16 cellular contexts compared by ENCODE assay signal in the genomic region with DNA sequence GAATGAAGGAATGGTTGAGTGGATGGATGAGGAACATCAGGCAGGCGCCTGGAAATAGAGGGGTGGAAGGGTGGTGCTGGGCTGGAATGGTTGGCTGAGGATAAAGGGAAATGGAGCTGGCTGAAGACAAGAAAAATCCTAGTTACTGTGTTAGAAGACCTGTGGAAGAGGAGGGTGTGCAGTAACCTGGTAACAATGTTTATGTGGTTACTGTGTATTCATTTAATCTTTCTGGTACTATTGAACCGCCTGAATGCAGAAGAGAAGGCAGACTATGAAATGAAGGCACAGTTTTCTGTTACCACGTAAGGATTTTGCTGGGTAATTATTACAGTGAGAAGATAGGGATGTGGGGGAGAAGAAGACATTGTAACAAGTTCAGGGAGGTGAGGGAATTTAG.
A peak's percentile ranks its signal among the peaks of the same experiment; 100 is the strongest.
DNase-seq lines count a peak whose midpoint lies in the region; ATAC-seq and TF ChIP-seq lines count a peak whose summit lies in the region.
"Had no signal": no experiment of that assay in that cellular context is flagged by ENCODE, and none has a peak within 500 bp of the region (broad histone marks: within the 10 kb centered on the region; RNA-seq: fewer than 3 reads in every experiment).

No MANE protein-coding gene starts in this region.

- peak overlapping the region; percentile 68 for H3K56ac ChIP-seq in mesendoderm (ENCODE audit: low read length)

- 89% methylated on average over 3 of the region's 3 CpGs for WGBS in HUES64
- WGBS in mesendoderm (ENCODE audit: extremely low coverage, insufficient coverage, low lambda C conversion rate), result no CpG with 5 or more reads among the region's 3 CpGs

- H3K27me3 ChIP-seq in CD4-positive, alpha-beta T cell (ENCODE audit: control insufficient read depth, insufficient read depth, low read length), result no peaks in the 10 kb centered on the region
- H3K27me3 ChIP-seq in HUES64 (ENCODE audit: insufficient read depth, low read length) (no peaks in the 10 kb centered on the region), mesendoderm (ENCODE audit: insufficient read depth, low read length, poor library complexity) (no peaks in the 10 kb centered on the region), gastrocnemius medialis (peaks cover 0 to 10% (median 5%) of the 10 kb centered on the region in 3 donors)

- H3K79me2 ChIP-seq in mesendoderm (ENCODE audit: control insufficient read depth, insufficient read depth, low read length), result peaks cover 20% of the 10 kb centered on the region

- H3K4me3 ChIP-seq in HUES64 (ENCODE audit: low read length) (no peak overlapping the region), mesendoderm (ENCODE audit: low read length) (no peak overlapping the region), gastrocnemius medialis (no peak overlapping the region)
- H3K4me3 ChIP-seq: GM12878 had no signal

- ATAC-seq in CD4-positive, alpha-beta T cell (ENCODE audit: poor library complexity), result no peak
- no peak for ATAC-seq in gastrocnemius medialis
- ATAC-seq: GM12878, sciatic nerve had no signal

- H3K27me3 Mint-ChIP-seq in CD4-positive, alpha-beta T cell, result no peaks in the 10 kb centered on the region
- H3K27me3 Mint-ChIP-seq in activated CD4-positive, alpha-beta T cell treated with anti-CD3 and anti-CD28 coated beads, Interleukin-2, amount 10 ng/mL, durations not matched to agents 24 days and 14 days, result no peaks in the 10 kb centered on the region

- peak overlapping the region; percentile 56 for H3K27ac Mint-ChIP-seq in CD4-positive, alpha-beta T cell
- no peak overlapping the region for H3K27ac Mint-ChIP-seq in activated CD4-positive, alpha-beta T cell treated with anti-CD3 and anti-CD28 coated beads, Interleukin-2, amount 10 ng/mL, durations not matched to agents 24 days and 14 days
- H3K27ac Mint-ChIP-seq: activated naive CD4-positive, alpha-beta T cell treated with anti-CD3 and anti-CD28 coated beads for 36 hours had no signal

- H3K4me2 ChIP-seq in mesendoderm (ENCODE audit: low read length), result no peak overlapping the region

- H3K23ac ChIP-seq in mesendoderm (ENCODE audit: low read length), result peak overlapping the region; percentile 59

- peak overlapping the region; percentile 88 for H3K18ac ChIP-seq in mesendoderm (ENCODE audit: low read length)

- peak overlapping the region; percentile 23 for H2BK15ac ChIP-seq in mesendoderm (replicated peaks; ENCODE audit: low read depth)

- CTCF ChIA-PET in CD4-positive, alpha-beta T cell (lab: Charles Lee), result no interaction called here

- no peak overlapping the region for H3K4me3 Mint-ChIP-seq in CD4-positive, alpha-beta T cell
- H3K4me3 Mint-ChIP-seq in activated CD4-positive, alpha-beta T cell treated with anti-CD3 and anti-CD28 coated beads, Interleukin-2, amount 10 ng/mL, durations not matched to agents 24 days and 14 days, result no peak overlapping the region
- H3K4me3 Mint-ChIP-seq: activated naive CD4-positive, alpha-beta T cell treated with anti-CD3 and anti-CD28 coated beads for 36 hours had no signal

- DNase-seq in CD4-positive, alpha-beta T cell, result no peak
- DNase-seq in astrocyte of the hippocampus (ENCODE audit: low read depth, low spot score) (peak; percentile 32), mesendoderm (no peak), gastrocnemius medialis (no peak), hepatic stellate cell (ENCODE audit: low spot score) (no peak)
- no peak for DNase-seq in activated CD4-positive, alpha-beta T cell treated with anti-CD3 and anti-CD28 coated beads, Interleukin-2, amount 10 ng/mL, durations not matched to agents 24 days and 14 days
- DNase-seq: activated CD4-positive, CD25-positive, alpha-beta regulatory T cell treated with anti-CD3 and anti-CD28 coated beads, Interleukin-2, amount 50 U/mL, for 72 hours; activated naive CD4-positive, alpha-beta T cell treated with anti-CD3 and anti-CD28 coated beads for 36 hours; GDM1; hypothalamus; MM.1S; NCI-H187; NCI-H510A treated with DMSO at 0.1 percent for 48 hours had no signal

- POLR2A ChIA-PET in CD4-positive, alpha-beta T cell (lab: Charles Lee), result no interaction called here

- in situ Hi-C loops in gastrocnemius medialis (cut with MboI; ENCODE audit: low sequenced_read_pairs in 4 of 4), result no loop called here

- H3K9ac ChIP-seq in HUES64 (ENCODE audit: low read depth, low read length) (no peak overlapping the region), mesendoderm (ENCODE audit: low read length) (peak overlapping the region; percentile 15)

- H4K8ac ChIP-seq in mesendoderm (ENCODE audit: low read depth, low read length), result no peak overlapping the region

- H3K9me3 Mint-ChIP-seq in CD4-positive, alpha-beta T cell, result no peaks in the 10 kb centered on the region
- no peaks in the 10 kb centered on the region for H3K9me3 Mint-ChIP-seq in activated CD4-positive, alpha-beta T cell treated with anti-CD3 and anti-CD28 coated beads, Interleukin-2, amount 10 ng/mL, durations not matched to agents 24 days and 14 days
- H3K9me3 Mint-ChIP-seq: activated naive CD4-positive, alpha-beta T cell treated with anti-CD3 and anti-CD28 coated beads for 36 hours had no signal

- H3K4me1 ChIP-seq in HUES64 (ENCODE audit: insufficient read depth, low read length), result peaks cover 55% of the 10 kb centered on the region
- H3K4me1 ChIP-seq in mesendoderm (ENCODE audit: control insufficient read depth, low read depth, low read length), result peaks cover 25% of the 10 kb centered on the region
- peaks cover 16 to 21% of the 10 kb centered on the region in 2 donors for H3K4me1 ChIP-seq in gastrocnemius medialis

- TF ChIP-seq POLR2A in gastrocnemius medialis (IDR thresholded peaks at IDR 0.05), result no peak

- peak overlapping the region; percentile 96 for H3K4ac ChIP-seq in mesendoderm (ENCODE audit: low read depth, low read length)

- no peak for TF ChIP-seq CTCF in CD4-positive, alpha-beta T cell (IDR thresholded peaks at IDR 0.05)
- no peak for TF ChIP-seq CTCF in gastrocnemius medialis (IDR thresholded peaks at IDR 0.05 in 4 of 5, conservative IDR thresholded peaks at IDR 0.05 in 1 of 5)

- H3K36me3 ChIP-seq in HUES64 (ENCODE audit: insufficient read depth, low read length) (no peaks in the 10 kb centered on the region), mesendoderm (ENCODE audit: control insufficient read depth, insufficient read depth, low read length) (no peaks in the 10 kb centered on the region), gastrocnemius medialis (no peaks in the 10 kb centered on the region)

- peaks cover 17% of the 10 kb centered on the region for H3K79me1 ChIP-seq in mesendoderm (ENCODE audit: low read length)

- intact Hi-C loops in CD4-positive, alpha-beta T cell (cut with DNase I, micrococcal nuclease), result no loop called here
- intact Hi-C loops in gastrocnemius medialis (cut with DNase I; ENCODE audit: low total_unique reads), result no loop called here
- intact Hi-C loops in activated CD4-positive, alpha-beta T cell treated with anti-CD3 and anti-CD28 coated beads, Interleukin-2, amount 10 ng/mL, durations not matched to agents 24 days and 14 days (cut with micrococcal nuclease), result no loop called here

- peak overlapping the region; percentile 84 for H2AK5ac ChIP-seq in mesendoderm (ENCODE audit: low read length)

- H2BK120ac ChIP-seq in mesendoderm (ENCODE audit: low read depth, low read length), result peak overlapping the region; percentile 93

- H3K27ac ChIP-seq in CD4-positive, alpha-beta T cell (ENCODE audit: low read depth, low read length), result no peak overlapping the region
- H3K27ac ChIP-seq in HUES64 (ENCODE audit: low read depth, low read length) (peak overlapping the region; percentile 20; the same call in 1 of the 2 replicates), mesendoderm (ENCODE audit: low read depth, low read length) (peak overlapping the region; percentile 62), gastrocnemius medialis (no peak overlapping the region)

- peaks cover 93% of the 10 kb centered on the region for H3K4me1 Mint-ChIP-seq in CD4-positive, alpha-beta T cell (ENCODE audit: low read depth)
- peaks cover 17% of the 10 kb centered on the region for H3K4me1 Mint-ChIP-seq in activated CD4-positive, alpha-beta T cell treated with anti-CD3 and anti-CD28 coated beads, Interleukin-2, amount 10 ng/mL, durations not matched to agents 24 days and 14 days

- peak overlapping the region; percentile 83 for H2BK5ac ChIP-seq in mesendoderm (ENCODE audit: low read length)

- H3K9me3 ChIP-seq in CD4-positive, alpha-beta T cell (ENCODE audit: control insufficient read depth, low read length), result no peaks in the 10 kb centered on the region
- H3K9me3 ChIP-seq in HUES64 (ENCODE audit: insufficient read depth, low read depth, low read length) (no peaks in the 10 kb centered on the region), gastrocnemius medialis (no peaks in the 10 kb centered on the region)

- H4K5ac ChIP-seq in mesendoderm (ENCODE audit: low read length), result peak overlapping the region; percentile 59

- peaks cover 21% of the 10 kb centered on the region for H3K36me3 Mint-ChIP-seq in CD4-positive, alpha-beta T cell (ENCODE audit: low read depth)
- H3K36me3 Mint-ChIP-seq in activated CD4-positive, alpha-beta T cell treated with anti-CD3 and anti-CD28 coated beads, Interleukin-2, amount 10 ng/mL, durations not matched to agents 24 days and 14 days (ENCODE audit: low read depth), result peaks cover 2% of the 10 kb centered on the region

Comparison
In these comparisons a context has a peak if more than half of its experiments do, and no peak if none do; other contexts are left out.
1. H3K27ac ChIP-seq: peak in HUES64 (single experiment) and mesendoderm (single experiment); none in CD4-positive, alpha-beta T cell (single experiment) and gastrocnemius medialis (0 of 4).